12 cellular contexts compared by ENCODE assay signal in the genomic region with DNA sequence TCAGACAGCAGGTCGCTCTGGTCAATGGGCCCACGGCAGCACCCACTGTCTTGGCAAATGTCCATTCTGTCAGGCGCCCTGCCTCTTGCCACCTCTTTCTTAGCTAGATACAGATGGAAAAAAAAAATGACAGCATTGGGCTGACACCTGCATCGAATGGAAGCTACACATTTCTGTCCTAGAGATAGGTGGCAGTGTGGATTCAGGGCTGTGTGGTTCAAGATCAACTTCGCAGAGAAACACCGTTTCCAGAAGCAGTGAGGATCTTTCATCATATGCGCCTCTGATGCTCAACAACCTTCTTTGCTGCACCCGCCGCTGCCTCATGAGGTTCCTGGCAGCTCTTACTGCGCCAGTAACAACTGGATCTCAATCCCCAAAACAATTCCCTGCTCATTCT.
DNase-seq lines count a peak whose midpoint lies in the region; ATAC-seq and TF ChIP-seq lines count a peak whose summit lies in the region.
"Had no signal": no experiment of that assay in that cellular context is flagged by ENCODE, and none has a peak within 500 bp of the region (broad histone marks: within the 10 kb centered on the region; RNA-seq: fewer than 3 reads in every experiment).

No MANE protein-coding gene starts in this region.

- H3K9me3 ChIP-seq in WERI-Rb-1 (ENCODE audit: severe bottlenecking) (no peaks in the 10 kb centered on the region), osteoblast (ENCODE audit: low read depth, low read length) (no peaks in the 10 kb centered on the region), T-helper 17 cell (ENCODE audit: control insufficient read depth, low read length, poor library complexity, severe bottlenecking) (no peaks in the 10 kb centered on the region)
- H3K9me3 ChIP-seq: esophagus squamous epithelium, thyroid gland had no signal

- no peaks in the 10 kb centered on the region for H3K27me3 Mint-ChIP-seq in T-helper 17 cell

- H3K4me3 ChIP-seq in NB4 (ENCODE audit: low read depth, low read length) (no peak overlapping the region), WERI-Rb-1 (ENCODE audit: low read depth, low read length) (no peak overlapping the region), osteoblast (ENCODE audit: insufficient read depth, low read length) (no peak overlapping the region)
- H3K4me3 ChIP-seq: esophagus squamous epithelium, thyroid gland had no signal

- peaks cover 5% of the 10 kb centered on the region for H4K20me1 ChIP-seq in osteoblast (ENCODE audit: insufficient read depth, low read length)

- no peaks in the 10 kb centered on the region for H3K4me1 ChIP-seq in osteoblast (ENCODE audit: insufficient read depth, low read length)
- H3K4me1 ChIP-seq: esophagus squamous epithelium, thyroid gland had no signal

- H3K4me3 Mint-ChIP-seq in T-helper 17 cell, result no peak overlapping the region
- H3K4me3 Mint-ChIP-seq: activated CD4-positive, alpha-beta T cell treated with anti-CD3 and anti-CD28 coated beads, Interleukin-2, amount 10 ng/mL, durations not matched to agents 7 days and 5 days had no signal

- ATAC-seq in left lobe of liver (no peak), T-helper 17 cell (no peak)

- H3K27ac ChIP-seq in WERI-Rb-1 (no peak overlapping the region), osteoblast (ENCODE audit: low read depth, low read length) (no peak overlapping the region)
- H3K27ac ChIP-seq: esophagus squamous epithelium, thyroid gland had no signal

- no peaks in the 10 kb centered on the region for H3K4me1 Mint-ChIP-seq in T-helper 17 cell
- H3K4me1 Mint-ChIP-seq: activated CD4-positive, alpha-beta T cell treated with anti-CD3 and anti-CD28 coated beads, Interleukin-2, amount 10 ng/mL, durations not matched to agents 7 days and 5 days had no signal

- H3K27ac Mint-ChIP-seq in T-helper 17 cell, result no peak overlapping the region
- H3K27ac Mint-ChIP-seq: activated CD4-positive, alpha-beta T cell treated with anti-CD3 and anti-CD28 coated beads, Interleukin-2, amount 10 ng/mL, durations not matched to agents 7 days and 5 days had no signal

- H3K79me2 ChIP-seq in osteoblast (ENCODE audit: insufficient read depth, low read length), result no peaks in the 10 kb centered on the region

- TF ChIP-seq POLR2A in NB4 (IDR thresholded peaks at IDR 0.05; ENCODE audit: extremely low read depth, insufficient read length), result no peak

- TF ChIP-seq CTCF in NB4 (IDR thresholded peaks at IDR 0.05; ENCODE audit: low read depth, low read length), result no peak
- TF ChIP-seq CTCF in WERI-Rb-1 (IDR thresholded peaks at IDR 0.05; ENCODE audit: low read depth, low read length), result peak; percentile 47
- TF ChIP-seq CTCF in osteoblast (IDR thresholded peaks at IDR 0.05; ENCODE audit: extremely low read depth, low read depth, low read length), result peak; percentile 19

- H3K36me3 ChIP-seq in WERI-Rb-1 (no peaks in the 10 kb centered on the region), osteoblast (ENCODE audit: insufficient read depth, low read length) (no peaks in the 10 kb centered on the region)
- H3K36me3 ChIP-seq: esophagus squamous epithelium, thyroid gland had no signal

- no peaks in the 10 kb centered on the region for H3K36me3 Mint-ChIP-seq in T-helper 17 cell (ENCODE audit: low read depth)

- no peaks in the 10 kb centered on the region for H3K27me3 ChIP-seq in WERI-Rb-1 (ENCODE audit: insufficient read depth, low read depth, severe bottlenecking)
- no peaks in the 10 kb centered on the region for H3K27me3 ChIP-seq in osteoblast (ENCODE audit: insufficient read depth, low read length)
- H3K27me3 ChIP-seq: esophagus squamous epithelium, thyroid gland had no signal

- no peak overlapping the region for H3K4me2 ChIP-seq in osteoblast (ENCODE audit: insufficient read depth, low read length)

- H2AFZ ChIP-seq in osteoblast (ENCODE audit: low read length), result no peak overlapping the region

- DNase-seq in NCI-H1694 treated with DMSO at 0.1 percent for 48 hours (lab: John Stamatoyannopoulos, UW) (peak; percentile 18), NCI-H1694 (lab: John Stamatoyannopoulos, UW) (no peak), NB4 (ENCODE audit: low read depth) (peak; percentile 13), WERI-Rb-1 (no peak), osteoblast (ENCODE audit: insufficient read length, low spot score, missing footprints) (no peak), left lobe of liver (ENCODE audit: low spot score) (no peak), T-helper 17 cell (no peak), inferior parietal cortex (ENCODE audit: extremely low spot score) (no peak)
- DNase-seq: activated CD4-positive, alpha-beta T cell treated with anti-CD3 and anti-CD28 coated beads, Interleukin-2, amount 10 ng/mL, durations not matched to agents 7 days and 5 days; activated effector memory CD4-positive, alpha-beta T cell treated with anti-CD3 and anti-CD28 coated beads, Interleukin-2, amount 50 U/mL, for 16 hours; esophagus squamous epithelium; thyroid gland had no signal

Comparison
In these comparisons a context has a peak if more than half of its experiments do, and no peak if none do; other contexts are left out.
1. DNase-seq: peak in NCI-H1694 treated with DMSO at 0.1 percent for 48 hours (single experiment) and NB4 (single experiment); none in NCI-H1694 (single experiment), WERI-Rb-1 (single experiment), osteoblast (single experiment), left lobe of liver (single experiment), T-helper 17 cell (0 of 3) and inferior parietal cortex (single experiment).